8 cellular contexts compared by ENCODE assay signal in genomic region chr1:160032165-160032827, GRCh38. TPM values are rescaled to one million over a fixed set of nuclear protein-coding genes. Genes with fewer than 3 reads are reported as not detected.
DNase-seq lines count a peak whose midpoint lies in the region; ATAC-seq lines count a peak whose summit lies in the region.

No MANE protein-coding gene starts in this region.

- DNase-seq in activated CD8-positive, alpha-beta memory T cell treated with anti-CD3 and anti-CD28 coated beads, Interleukin-2, amount 10 ng/mL, durations not matched to agents 7 days and 5 days: no peak
- no peak for DNase-seq in activated CD8-positive, alpha-beta memory T cell treated with anti-CD3 and anti-CD28 coated beads, Interleukin-2, amount 50 U/mL, for 48 hours
- peak; percentile 40 for DNase-seq in adipocyte (ENCODE audit: low read depth)
- no peak for DNase-seq in DMS153 (lab: John Stamatoyannopoulos, UW)
- DNase-seq in inferior parietal cortex (ENCODE audit: extremely low spot score): no peak

- H3K4me3 ChIP-seq in HUES64 (ENCODE audit: low read length) (peak overlapping the region; percentile 91), adipocyte (ENCODE audit: low read length) (peak overlapping the region; percentile 100), iPS-15b (ENCODE audit: low read depth, low read length) (peak overlapping the region; percentile 97), skin epidermis (peak overlapping the region; percentile 72 to 93 (median 83))

- H3K9me3 Mint-ChIP-seq in activated CD8-positive, alpha-beta memory T cell treated with anti-CD3 and anti-CD28 coated beads, Interleukin-2, amount 10 ng/mL, durations not matched to agents 7 days and 5 days (ENCODE audit: low read depth): no peaks in the 10 kb centered on the region

- H3K27ac Mint-ChIP-seq in activated CD8-positive, alpha-beta memory T cell treated with anti-CD3 and anti-CD28 coated beads, Interleukin-2, amount 10 ng/mL, durations not matched to agents 7 days and 5 days: peak overlapping the region; percentile 85

- peak overlapping the region; percentile 87 for H3K4me3 Mint-ChIP-seq in activated CD8-positive, alpha-beta memory T cell treated with anti-CD3 and anti-CD28 coated beads, Interleukin-2, amount 10 ng/mL, durations not matched to agents 7 days and 5 days

- no peak for ATAC-seq in activated CD8-positive, alpha-beta memory T cell treated with anti-CD3 and anti-CD28 coated beads, Interleukin-2, amount 10 ng/mL, durations not matched to agents 7 days and 5 days

- H3K27ac ChIP-seq in HUES64 (ENCODE audit: low read depth, low read length) (no peak overlapping the region), skin epidermis (peak overlapping the region in 19 of 21 experiments; percentile 26 to 87 (median 76))

- CTCF ChIA-PET in activated CD8-positive, alpha-beta memory T cell treated with anti-CD3 and anti-CD28 coated beads, Interleukin-2, amount 10 ng/mL, durations not matched to agents 7 days and 5 days (lab: Charles Lee): interaction anchor here (1.0 to 4.4 kb wide), 6 partner anchors 9 to 53 kb away, joined by 4 to 47 read pairs (median 16); partner anchors contain the start of gene KCNJ9

- H3K4me1 ChIP-seq in HUES64 (ENCODE audit: insufficient read depth, low read length) (peaks cover 12% of the 10 kb centered on the region), adipocyte (ENCODE audit: control insufficient read depth, insufficient read depth, low read length) (peaks cover 14% of the 10 kb centered on the region), iPS-15b (ENCODE audit: control insufficient read depth, insufficient read depth, low read length) (no peaks in the 10 kb centered on the region)

- peaks cover 27% of the 10 kb centered on the region for H3K4me1 Mint-ChIP-seq in activated CD8-positive, alpha-beta memory T cell treated with anti-CD3 and anti-CD28 coated beads, Interleukin-2, amount 10 ng/mL, durations not matched to agents 7 days and 5 days

- no peaks in the 10 kb centered on the region for H3K9me3 ChIP-seq in HUES64 (ENCODE audit: insufficient read depth, low read depth, low read length)
- H3K9me3 ChIP-seq in adipocyte (ENCODE audit: control insufficient read depth, low read length): no peaks in the 10 kb centered on the region
- H3K9me3 ChIP-seq in iPS-15b (ENCODE audit: control insufficient read depth, insufficient read depth, low read length): no peaks in the 10 kb centered on the region

- no peaks in the 10 kb centered on the region for H3K27me3 Mint-ChIP-seq in activated CD8-positive, alpha-beta memory T cell treated with anti-CD3 and anti-CD28 coated beads, Interleukin-2, amount 10 ng/mL, durations not matched to agents 7 days and 5 days

- H3K9ac ChIP-seq in HUES64 (ENCODE audit: low read depth, low read length) (peak overlapping the region; percentile 59), adipocyte (ENCODE audit: low read length) (peak overlapping the region; percentile 90), iPS-15b (ENCODE audit: low read depth, low read length) (peak overlapping the region; percentile 56)

- no peaks in the 10 kb centered on the region for H3K36me3 ChIP-seq in HUES64 (ENCODE audit: insufficient read depth, low read length)
- H3K36me3 ChIP-seq in adipocyte (ENCODE audit: control insufficient read depth, insufficient read depth, low read length, severe bottlenecking): no peaks in the 10 kb centered on the region
- H3K36me3 ChIP-seq in iPS-15b (ENCODE audit: control insufficient read depth, insufficient read depth, low read length): no peaks in the 10 kb centered on the region

- peaks cover 27% of the 10 kb centered on the region for H3K27me3 ChIP-seq in HUES64 (ENCODE audit: insufficient read depth, low read length)
- no peaks in the 10 kb centered on the region for H3K27me3 ChIP-seq in adipocyte (replicated peaks; ENCODE audit: control insufficient read depth, insufficient read depth, low read length)
- peaks cover 21% of the 10 kb centered on the region for H3K27me3 ChIP-seq in iPS-15b (ENCODE audit: control insufficient read depth, insufficient read depth, low read length)

- WGBS in HUES64: 9% methylated on average over 18 of the region's 18 CpGs

- H3K36me3 Mint-ChIP-seq in activated CD8-positive, alpha-beta memory T cell treated with anti-CD3 and anti-CD28 coated beads, Interleukin-2, amount 10 ng/mL, durations not matched to agents 7 days and 5 days: peaks cover under 1% of the 10 kb centered on the region

RNA-seq across cellular contexts. Expression of gene PIGM, which starts 0.5 kb away (rescaled TPM):
- 1 to 10 TPM; 5.3 to 5.9 TPM for total RNA-seq in activated CD8-positive, alpha-beta memory T cell treated with anti-CD3 and anti-CD28 coated beads, Interleukin-2, amount 10 ng/mL, durations not matched to agents 7 days and 5 days
- polyA plus RNA-seq in HUES64 (2013, experiment 1 of 2): 4.0 TPM
- polyA plus RNA-seq in HUES64 (2013, experiment 2 of 2): 3.9 TPM

RNA-seq across cellular contexts. Expression of gene KCNJ10, which starts 37.7 kb away (rescaled TPM):
- total RNA-seq in activated CD8-positive, alpha-beta memory T cell treated with anti-CD3 and anti-CD28 coated beads, Interleukin-2, amount 10 ng/mL, durations not matched to agents 7 days and 5 days: not detected
- 0.45 TPM for polyA plus RNA-seq in HUES64 (2013, experiment 1 of 2)
- 0.63 TPM for polyA plus RNA-seq in HUES64 (2013, experiment 2 of 2)

RNA-seq across cellular contexts. Expression of gene KCNJ9, which starts 49.0 kb away (rescaled TPM):
- not detected for total RNA-seq in activated CD8-positive, alpha-beta memory T cell treated with anti-CD3 and anti-CD28 coated beads, Interleukin-2, amount 10 ng/mL, durations not matched to agents 7 days and 5 days
- polyA plus RNA-seq in HUES64 (2013, experiment 1 of 2): 0.05 TPM
- polyA plus RNA-seq in HUES64 (2013, experiment 2 of 2): 0.13 TPM
